ENCODE assay signal across 11 cellular contexts in genomic region chr6:92122746-92123145, GRCh38.
DNase-seq lines count a peak whose midpoint lies in the region; ATAC-seq and TF ChIP-seq lines count a peak whose summit lies in the region.
"Had no signal": no experiment of that assay in that cellular context is flagged by ENCODE, and none has a peak within 500 bp of the region (broad histone marks: within the 10 kb centered on the region; RNA-seq: fewer than 3 reads in every experiment).

No MANE protein-coding gene starts in this region.

- 45% methylated on average over 3 of the region's 3 CpGs for WGBS in hepatocyte (ENCODE audit: low lambda C conversion rate, missing lambda C conversion rate)

- peak; percentile 28 for DNase-seq in A673 (ENCODE audit: low spot score)
- peak; percentile 9 for DNase-seq in HEK293T (ENCODE audit: extremely low spot score)
- peak; percentile 39 for DNase-seq in hepatocyte (ENCODE audit: low spot score)
- DNase-seq in naive thymus-derived CD8-positive, alpha-beta T cell, result no peak
- no peak for DNase-seq in T-helper 2 cell treated with Interferon-gamma antibody and Interleukin-4, amounts not matched to agents 5 μg/mL and 100 μg/mL, for 36 hours (ENCODE audit: low spot score)
- no peak for DNase-seq in activated CD4-positive, alpha-beta T cell treated with anti-CD3 and anti-CD28 coated beads for 48 hours
- no peak for DNase-seq in activated CD8-positive, alpha-beta memory T cell treated with anti-CD3 and anti-CD28 coated beads, Interleukin-2, amount 10 ng/mL, durations not matched to agents 7 days and 5 days
- DNase-seq: esophagus squamous epithelium; naive thymus-derived CD4-positive, alpha-beta T cell had no signal

- no peak overlapping the region for H2AFZ ChIP-seq in OCI-LY1 (ENCODE audit: low read length)
- H2AFZ ChIP-seq in hepatocyte, result no peak overlapping the region

- H3K4me1 Mint-ChIP-seq in naive thymus-derived CD8-positive, alpha-beta T cell, result no peaks in the 10 kb centered on the region
- H3K4me1 Mint-ChIP-seq in T-helper 2 cell treated with Interferon-gamma antibody and Interleukin-4, amounts not matched to agents 5 μg/mL and 100 μg/mL, for 36 hours (ENCODE audit: low read depth), result no peaks in the 10 kb centered on the region
- H3K4me1 Mint-ChIP-seq in activated CD8-positive, alpha-beta memory T cell treated with anti-CD3 and anti-CD28 coated beads, Interleukin-2, amount 10 ng/mL, durations not matched to agents 7 days and 5 days, result no peaks in the 10 kb centered on the region
- H3K4me1 Mint-ChIP-seq: naive thymus-derived CD4-positive, alpha-beta T cell had no signal

- H3K79me2 ChIP-seq in OCI-LY1 (ENCODE audit: insufficient read depth, low read length) (no peaks in the 10 kb centered on the region), hepatocyte (no peaks in the 10 kb centered on the region)

- no peak overlapping the region for H3K27ac ChIP-seq in A673 (ENCODE audit: low read depth, low read length, poor library complexity, severe bottlenecking)
- no peak overlapping the region for H3K27ac ChIP-seq in OCI-LY1 (ENCODE audit: low read depth, low read length, poor library complexity, severe bottlenecking)
- no peak overlapping the region for H3K27ac ChIP-seq in hepatocyte
- H3K27ac ChIP-seq: esophagus squamous epithelium, KMS-11 had no signal

- H3K27me3 Mint-ChIP-seq in naive thymus-derived CD8-positive, alpha-beta T cell, result no peaks in the 10 kb centered on the region
- no peaks in the 10 kb centered on the region for H3K27me3 Mint-ChIP-seq in T-helper 2 cell treated with Interferon-gamma antibody and Interleukin-4, amounts not matched to agents 5 μg/mL and 100 μg/mL, for 36 hours (ENCODE audit: low read depth)
- no peaks in the 10 kb centered on the region for H3K27me3 Mint-ChIP-seq in activated CD8-positive, alpha-beta memory T cell treated with anti-CD3 and anti-CD28 coated beads, Interleukin-2, amount 10 ng/mL, durations not matched to agents 7 days and 5 days

- POLR2A ChIA-PET in A673 (lab: Charles Lee; ENCODE audit: low non-redundant PET), result no interaction called here
- POLR2A ChIA-PET in HEK293T (lab: Yijun Ruan, JAX), result no interaction called here
- POLR2A ChIA-PET in naive thymus-derived CD8-positive, alpha-beta T cell (lab: Charles Lee), result no interaction called here

- no peaks in the 10 kb centered on the region for H3F3A ChIP-seq in OCI-LY1 (ENCODE audit: insufficient read depth, low read length)

- H3K9me3 Mint-ChIP-seq in naive thymus-derived CD8-positive, alpha-beta T cell, result peaks cover 0 to 16% (median 0%) of the 10 kb centered on the region in 9 donors
- H3K9me3 Mint-ChIP-seq in T-helper 2 cell treated with Interferon-gamma antibody and Interleukin-4, amounts not matched to agents 5 μg/mL and 100 μg/mL, for 36 hours, result no peaks in the 10 kb centered on the region
- H3K9me3 Mint-ChIP-seq in activated CD8-positive, alpha-beta memory T cell treated with anti-CD3 and anti-CD28 coated beads, Interleukin-2, amount 10 ng/mL, durations not matched to agents 7 days and 5 days (ENCODE audit: low read depth), result no peaks in the 10 kb centered on the region

- H3K4me1 ChIP-seq in A673 (ENCODE audit: insufficient read depth, low read length, poor library complexity, severe bottlenecking), result no peaks in the 10 kb centered on the region
- H3K4me1 ChIP-seq in OCI-LY1 (ENCODE audit: insufficient read depth, low read length, severe bottlenecking), result peaks cover 8% of the 10 kb centered on the region
- H3K4me1 ChIP-seq in hepatocyte (ENCODE audit: insufficient read depth), result peaks cover 27% of the 10 kb centered on the region
- H3K4me1 ChIP-seq: esophagus squamous epithelium had no signal

- intact Hi-C loops in A673 (cut with micrococcal nuclease; ENCODE audit: unreplicated experiment), result loop anchor here (10.0 kb wide), 1 partner anchor 522 kb away; no protein-coding TSS in a partner anchor

- H3K4me3 ChIP-seq in A673 (ENCODE audit: low read depth, low read length, poor library complexity, severe bottlenecking) (no peak overlapping the region), OCI-LY1 (ENCODE audit: low read depth, low read length, poor library complexity, severe bottlenecking) (no peak overlapping the region), hepatocyte (no peak overlapping the region)
- H3K4me3 ChIP-seq: esophagus squamous epithelium had no signal

- H3K27ac Mint-ChIP-seq in naive thymus-derived CD8-positive, alpha-beta T cell, result no peak overlapping the region
- no peak overlapping the region for H3K27ac Mint-ChIP-seq in T-helper 2 cell treated with Interferon-gamma antibody and Interleukin-4, amounts not matched to agents 5 μg/mL and 100 μg/mL, for 36 hours
- no peak overlapping the region for H3K27ac Mint-ChIP-seq in activated CD8-positive, alpha-beta memory T cell treated with anti-CD3 and anti-CD28 coated beads, Interleukin-2, amount 10 ng/mL, durations not matched to agents 7 days and 5 days
- H3K27ac Mint-ChIP-seq: naive thymus-derived CD4-positive, alpha-beta T cell had no signal

- H3K27me3 ChIP-seq in A673 (replicated peaks; ENCODE audit: insufficient read depth, low read depth, low read length, poor library complexity) (no peaks in the 10 kb centered on the region), OCI-LY1 (ENCODE audit: insufficient read depth, low read length) (no peaks in the 10 kb centered on the region), hepatocyte (no peaks in the 10 kb centered on the region)
- H3K27me3 ChIP-seq: esophagus squamous epithelium had no signal

- no peak overlapping the region for H3K9ac ChIP-seq in OCI-LY1 (ENCODE audit: low read length)
- H3K9ac ChIP-seq: KMS-11 had no signal

- TF ChIP-seq CTCF in A673 (conservative IDR thresholded peaks at IDR 0.05; ENCODE audit: low read depth, low read length) (peak; percentile 60), OCI-LY1 (IDR thresholded peaks at IDR 0.05; ENCODE audit: low read length) (peak; percentile 50), hepatocyte (IDR thresholded peaks at IDR 0.05; ENCODE audit: poor library complexity) (peak; percentile 62)

- H4K20me1 ChIP-seq in OCI-LY1 (ENCODE audit: insufficient read depth, low read length) (no peaks in the 10 kb centered on the region), hepatocyte (ENCODE audit: insufficient read depth, poor library complexity, severe bottlenecking) (no peaks in the 10 kb centered on the region)

- ATAC-seq in naive thymus-derived CD8-positive, alpha-beta T cell, result no peak
- ATAC-seq in activated CD8-positive, alpha-beta memory T cell treated with anti-CD3 and anti-CD28 coated beads, Interleukin-2, amount 10 ng/mL, durations not matched to agents 7 days and 5 days, result no peak
- ATAC-seq: naive thymus-derived CD4-positive, alpha-beta T cell had no signal

- H3K9me3 ChIP-seq in A673 (ENCODE audit: low read depth, low read length, poor library complexity, severe bottlenecking), result no peaks in the 10 kb centered on the region
- no peaks in the 10 kb centered on the region for H3K9me3 ChIP-seq in OCI-LY1 (ENCODE audit: low read length)
- H3K9me3 ChIP-seq in hepatocyte (ENCODE audit: low read depth), result no peaks in the 10 kb centered on the region
- H3K9me3 ChIP-seq: esophagus squamous epithelium had no signal

- H3K36me3 Mint-ChIP-seq in naive thymus-derived CD8-positive, alpha-beta T cell, result no peaks in the 10 kb centered on the region
- H3K36me3 Mint-ChIP-seq in T-helper 2 cell treated with Interferon-gamma antibody and Interleukin-4, amounts not matched to agents 5 μg/mL and 100 μg/mL, for 36 hours (ENCODE audit: low read depth), result no peaks in the 10 kb centered on the region
- H3K36me3 Mint-ChIP-seq in activated CD8-positive, alpha-beta memory T cell treated with anti-CD3 and anti-CD28 coated beads, Interleukin-2, amount 10 ng/mL, durations not matched to agents 7 days and 5 days, result no peaks in the 10 kb centered on the region
- H3K36me3 Mint-ChIP-seq: naive thymus-derived CD4-positive, alpha-beta T cell had no signal

- no peak overlapping the region for H3K4me3 Mint-ChIP-seq in naive thymus-derived CD8-positive, alpha-beta T cell
- H3K4me3 Mint-ChIP-seq in T-helper 2 cell treated with Interferon-gamma antibody and Interleukin-4, amounts not matched to agents 5 μg/mL and 100 μg/mL, for 36 hours, result no peak overlapping the region
- no peak overlapping the region for H3K4me3 Mint-ChIP-seq in activated CD8-positive, alpha-beta memory T cell treated with anti-CD3 and anti-CD28 coated beads, Interleukin-2, amount 10 ng/mL, durations not matched to agents 7 days and 5 days
- H3K4me3 Mint-ChIP-seq: naive thymus-derived CD4-positive, alpha-beta T cell had no signal

- no TSS peak for BruUV-seq in A673 (replicated peaks; lab: Mats Ljungman, UMichigan)

- CTCF ChIA-PET in A673 (lab: Charles Lee), result no interaction called here
- CTCF ChIA-PET in HEK293T (lab: Yijun Ruan, JAX), result no interaction called here
- CTCF ChIA-PET in activated CD8-positive, alpha-beta memory T cell treated with anti-CD3 and anti-CD28 coated beads, Interleukin-2, amount 10 ng/mL, durations not matched to agents 7 days and 5 days (lab: Charles Lee), result no interaction called here

- H3K9me2 ChIP-seq in OCI-LY1 (ENCODE audit: low read depth, low read length), result no peaks in the 10 kb centered on the region
- H3K9me2 ChIP-seq in hepatocyte (replicated peaks; ENCODE audit: insufficient read depth), result no peaks in the 10 kb centered on the region

- H3K4me2 ChIP-seq in OCI-LY1 (ENCODE audit: low read length), result no peak overlapping the region
- H3K4me2 ChIP-seq in hepatocyte, result no peak overlapping the region
- H3K4me2 ChIP-seq: KMS-11 had no signal

- no peaks in the 10 kb centered on the region for H3K36me3 ChIP-seq in A673 (ENCODE audit: insufficient read depth, low read length, poor library complexity, severe bottlenecking)
- H3K36me3 ChIP-seq in OCI-LY1 (ENCODE audit: insufficient read depth, low read length), result no peaks in the 10 kb centered on the region
- H3K36me3 ChIP-seq in hepatocyte (replicated peaks; ENCODE audit: insufficient read depth, low read depth), result no peaks in the 10 kb centered on the region
- H3K36me3 ChIP-seq: esophagus squamous epithelium had no signal

TF ChIP-seq in HEK293T, 16 proteins besides CTCF, POLR2A, EP300 and RAD21:
- TF ChIP-seq FOXM1 (IDR thresholded peaks at IDR 0.05; ENCODE audit: borderline replicate concordance) (no peak), FOXK2 (IDR thresholded peaks at IDR 0.05) (no peak), CTBP1 (IDR thresholded peaks at IDR 0.05; ENCODE audit: borderline replicate concordance) (no peak), ELF4 (IDR thresholded peaks at IDR 0.05) (no peak), HDGF (IDR thresholded peaks at IDR 0.05; ENCODE audit: borderline replicate concordance) (no peak), SUZ12 (IDR thresholded peaks at IDR 0.05) (no peak), FOXA1 (IDR thresholded peaks at IDR 0.05) (no peak), SP1 (IDR thresholded peaks at IDR 0.05) (no peak)
TF ChIP-seq in HEK293T: peak in this region for 0.

Comparison
In these comparisons a context has a peak if more than half of its experiments do, and no peak if none do; other contexts are left out.
1. DNase-seq: peak in A673 (single experiment), HEK293T (single experiment) and hepatocyte (single experiment); none in naive thymus-derived CD8-positive, alpha-beta T cell (0 of 10), T-helper 2 cell treated with Interferon-gamma antibody and Interleukin-4, amounts not matched to agents 5 μg/mL and 100 μg/mL, for 36 hours (single experiment), activated CD4-positive, alpha-beta T cell treated with anti-CD3 and anti-CD28 coated beads for 48 hours (single experiment) and activated CD8-positive, alpha-beta memory T cell treated with anti-CD3 and anti-CD28 coated beads, Interleukin-2, amount 10 ng/mL, durations not matched to agents 7 days and 5 days (single experiment).
2. Peak in every context shown above with its lines, with median percentiles within 50 percentile points of each other: CTCF ChIP-seq.